Comparison of ENCODE assay signal across 28 cellular contexts in genomic region chr13:66365101-66365500, GRCh38.
"Had no signal": no experiment of that assay in that cellular context is flagged by ENCODE, and none has a peak within 500 bp of the region (broad histone marks: within the 10 kb centered on the region; RNA-seq: fewer than 3 reads in every experiment).

No MANE protein-coding gene starts in this region.

- H3K9me3 ChIP-seq: gastroesophageal sphincter, pancreas, prostate gland, sigmoid colon, stomach, suprapubic skin, tibial artery, upper lobe of right lung had no signal

- H3K4me3 ChIP-seq: gastroesophageal sphincter, hepatocyte, pancreas, prostate gland, sigmoid colon, smooth muscle cell, stomach, suprapubic skin, tibial artery, upper lobe of right lung had no signal

- H3K27ac Mint-ChIP-seq: activated T-helper 17 cell treated with anti-CD3 and anti-CD28 coated beads, Interleukin-2, amount 50 U/mL, for 72 hours; mesothelial cell of epicardium; natural killer cell; stimulated activated naive B cell treated with anti-CD40 and anti-IgM and Interleukin-4, amounts not matched to agents 10 μg/mL and 1 μg/mL and 100 μg/mL, for 72 hours had no signal

- H3K27ac ChIP-seq: brain microvascular endothelial cell, gastroesophageal sphincter, hepatocyte, pancreas, prostate gland, sigmoid colon, stomach, suprapubic skin, tibial artery, upper lobe of right lung, VCaP had no signal

- H3K27me3 Mint-ChIP-seq: activated T-helper 17 cell treated with anti-CD3 and anti-CD28 coated beads, Interleukin-2, amount 50 U/mL, for 72 hours; stimulated activated naive B cell treated with anti-CD40 and anti-IgM and Interleukin-4, amounts not matched to agents 10 μg/mL and 1 μg/mL and 100 μg/mL, for 72 hours had no signal

- H3K4me1 Mint-ChIP-seq: activated T-helper 17 cell treated with anti-CD3 and anti-CD28 coated beads, Interleukin-2, amount 50 U/mL, for 72 hours; natural killer cell had no signal

- DNase-seq: activated CD4-positive, alpha-beta T cell treated with anti-CD3 and anti-CD28 coated beads for 48 hours; activated CD4-positive, alpha-beta T cell treated with anti-CD3 and anti-CD28 coated beads, Interleukin-2, amount 50 U/mL, for 48 hours; activated gamma-delta T cell treated with Interleukin-2 at 50 U/mL for 16 hours; activated naive CD4-positive, alpha-beta T cell treated with anti-CD3 and anti-CD28 coated beads, Interleukin-2, amount 50 U/mL, for 16 hours; activated T-cell treated with anti-CD3 and anti-CD28 coated beads, Interleukin-2, amount 50 U/mL, for 4 hours; amniotic stem cell; brain microvascular endothelial cell; cortex of kidney; left cardiac atrium; left ventricle myocardium superior; mammary epithelial cell; natural killer cell; pancreas; sigmoid colon; stimulated activated CD4-positive, alpha-beta T cell treated with anti-CD3 and anti-CD28 coated beads, Interleukin-15, amount 100 ng/mL, for 24 hours; stimulated activated CD4-positive, alpha-beta T cell treated with anti-CD3 and anti-CD28 coated beads, Interleukin-2, amount 100 ng/mL, for 24 hours; stimulated activated naive B cell treated with anti-CD40 and anti-IgM and Interleukin-4, amounts not matched to agents 10 μg/mL and 1 μg/mL and 100 μg/mL, for 72 hours; stomach; tibial artery; upper lobe of right lung had no signal

- H3K27me3 ChIP-seq: brain microvascular endothelial cell, gastroesophageal sphincter, hepatocyte, sigmoid colon, stomach, suprapubic skin, tibial artery, upper lobe of right lung had no signal

- H3K9me3 Mint-ChIP-seq: activated T-cell treated with anti-CD3 and anti-CD28 coated beads, Interleukin-2, amount 50 U/mL, for 4 hours; activated T-helper 17 cell treated with anti-CD3 and anti-CD28 coated beads, Interleukin-2, amount 50 U/mL, for 72 hours; natural killer cell; stimulated activated naive B cell treated with anti-CD40 and anti-IgM and Interleukin-4, amounts not matched to agents 10 μg/mL and 1 μg/mL and 100 μg/mL, for 72 hours had no signal

- H3K4me1 ChIP-seq: pancreas, prostate gland, stomach, suprapubic skin, tibial artery, upper lobe of right lung had no signal

- H3K4me3 Mint-ChIP-seq: activated T-cell treated with anti-CD3 and anti-CD28 coated beads, Interleukin-2, amount 50 U/mL, for 4 hours; activated T-helper 17 cell treated with anti-CD3 and anti-CD28 coated beads, Interleukin-2, amount 50 U/mL, for 72 hours; mesothelial cell of epicardium; natural killer cell; stimulated activated naive B cell treated with anti-CD40 and anti-IgM and Interleukin-4, amounts not matched to agents 10 μg/mL and 1 μg/mL and 100 μg/mL, for 72 hours had no signal

- ATAC-seq: activated T-cell treated with anti-CD3 and anti-CD28 coated beads, Interleukin-2, amount 50 U/mL, for 4 hours; activated T-helper 17 cell treated with anti-CD3 and anti-CD28 coated beads, Interleukin-2, amount 50 U/mL, for 72 hours; gastroesophageal sphincter; left cardiac atrium; left ventricle myocardium superior; natural killer cell; pancreas; stimulated activated naive B cell treated with anti-CD40 and anti-IgM and Interleukin-4, amounts not matched to agents 10 μg/mL and 1 μg/mL and 100 μg/mL, for 72 hours; upper lobe of right lung had no signal

- H3K36me3 Mint-ChIP-seq: mesothelial cell of epicardium; natural killer cell; stimulated activated naive B cell treated with anti-CD40 and anti-IgM and Interleukin-4, amounts not matched to agents 10 μg/mL and 1 μg/mL and 100 μg/mL, for 72 hours had no signal

- H3K36me3 ChIP-seq: brain microvascular endothelial cell, gastroesophageal sphincter, pancreas, prostate gland, sigmoid colon, stomach, suprapubic skin, tibial artery, upper lobe of right lung had no signal
